Comparison of ENCODE assay signal across 20 cellular contexts in genomic region chr10:124010563-124011131, GRCh38.
DNase-seq lines count a peak whose midpoint lies in the region; ATAC-seq, FAIRE-seq and TF ChIP-seq lines count a peak whose summit lies in the region.
"Had no signal": no experiment of that assay in that cellular context is flagged by ENCODE, and none has a peak within 500 bp of the region (broad histone marks: within the 10 kb centered on the region; RNA-seq: fewer than 3 reads in every experiment).

No MANE protein-coding gene starts in this region.

- H3K27me3 ChIP-seq in bronchial epithelial cell (ENCODE audit: control insufficient read depth, insufficient read depth, low read length) (no peaks in the 10 kb centered on the region), spleen (replicated peaks in 1 of 7) (no peaks in the 10 kb centered on the region)
- H3K27me3 ChIP-seq: Peyer's patch, tibial artery had no signal

- no peak for TF ChIP-seq POLR2A in spleen (IDR thresholded peaks at IDR 0.05)

- no peak for TF ChIP-seq CTCF in bronchial epithelial cell (IDR thresholded peaks at IDR 0.05; ENCODE audit: insufficient read depth, low read length, severe bottlenecking)
- TF ChIP-seq CTCF in spleen (IDR thresholded peaks at IDR 0.05 in 8 of 11, conservative IDR thresholded peaks at IDR 0.05 in 3 of 11) = no peak

- peaks cover 0 to 12% (median 4%) of the 10 kb centered on the region in 8 donors for H3K9me3 ChIP-seq in spleen
- H3K9me3 ChIP-seq: Peyer's patch, prostate gland, tibial artery had no signal

- FAIRE-seq in bronchial epithelial cell (lab: Jason Lieb, UNC) = no peak

- 75 to 90% (median 83%) methylated on average over 10 to 22 of the region's 22 CpGs for WGBS in spleen, 5 donors

- peaks cover 0 to 32% (median 17%) of the 10 kb centered on the region in 6 donors for H3K4me1 ChIP-seq in spleen
- H3K4me1 ChIP-seq: Peyer's patch, prostate gland had no signal

- intact Hi-C loops in spleen (cut with DNase I; ENCODE audit: low total_unique reads) = no loop called here

- no peak for ATAC-seq in activated CD4-positive, CD25-positive, alpha-beta regulatory T cell treated with anti-CD3 and anti-CD28 coated beads, Interleukin-2, amount 50 U/mL, for 24 hours
- ATAC-seq in HG02642 (IDR thresholded peaks at IDR 0.05; ENCODE audit: poor library complexity, unreplicated experiment) = no peak
- ATAC-seq: T-helper 17 cell had no signal

- DNase-seq in HPDE6-E6E7 (ENCODE audit: extremely low spot score) (peak; percentile 40), bronchial epithelial cell (ENCODE audit: low read depth) (peak; percentile 18), left kidney (ENCODE audit: low read depth, low spot score) (peak; percentile 48), spleen (peak; percentile 78), dedifferentiated amniotic fluid mesenchymal stem cell (ENCODE audit: extremely low spot score) (no peak)
- DNase-seq: activated CD4-positive, alpha-beta T cell treated with anti-CD3 and anti-CD28 coated beads, Interleukin-2, amount 10 ng/mL, durations not matched to agents 24 days and 14 days; activated T-cell treated with anti-CD3 and anti-CD28 coated beads, Interleukin-2, amount 50 U/mL, for 1 hour; amniotic stem cell; dermis blood vessel endothelial cell; GM23248; KBM-7; NCI-H1436; NCI-H510A treated with DMSO at 0.1 percent for 48 hours; T-helper 17 cell had no signal

- H3K4me3 ChIP-seq in bronchial epithelial cell (ENCODE audit: low read depth, low read length) (no peak overlapping the region), spleen (no peak overlapping the region)
- H3K4me3 ChIP-seq: GM23248, Peyer's patch, prostate gland, tibial artery had no signal

- H3K36me3 ChIP-seq in bronchial epithelial cell (ENCODE audit: control insufficient read depth, insufficient read depth, low read length) = peaks cover 13% of the 10 kb centered on the region
- peaks cover 0 to 100% (median 35%) of the 10 kb centered on the region in 6 donors for H3K36me3 ChIP-seq in spleen
- H3K36me3 ChIP-seq: Peyer's patch, prostate gland had no signal

- H3K27ac ChIP-seq in spleen = peak overlapping the region in 5 of 8 donors; percentile 33 to 56 (median 41)
- H3K27ac ChIP-seq: C4-2B, GM23248, prostate gland, tibial artery had no signal
